Comparison of ENCODE assay signal across 10 cellular contexts in genomic region chr18:76579301-76579695, GRCh38.
DNase-seq lines count a peak whose midpoint lies in the region; ATAC-seq and TF ChIP-seq lines count a peak whose summit lies in the region.
"Had no signal": no experiment of that assay in that cellular context is flagged by ENCODE, and none has a peak within 500 bp of the region (broad histone marks: within the 10 kb centered on the region; RNA-seq: fewer than 3 reads in every experiment).

No MANE protein-coding gene starts in this region.

- 0 out of 2 replicates have a peak, but pooled peaks cover 4% of the 10 kb centered on the region for H3K36me3 Mint-ChIP-seq in WTC11
- H3K36me3 Mint-ChIP-seq: CD8-positive, alpha-beta T cell had no signal

- H3K4me1 Mint-ChIP-seq in WTC11 = peaks cover 6% of the 10 kb centered on the region

- H3K4me3 Mint-ChIP-seq in WTC11 = no peak overlapping the region
- H3K4me3 Mint-ChIP-seq: B cell; CD8-positive, alpha-beta T cell had no signal

- no peaks in the 10 kb centered on the region for H3K4me1 ChIP-seq in lower lobe of right lung
- H3K4me1 ChIP-seq: HAP-1 had no signal

- peaks cover 8% of the 10 kb centered on the region for H3K27me3 ChIP-seq in lower lobe of right lung (ENCODE audit: low read depth)
- H3K27me3 ChIP-seq: BLaER1 treated with 17β-estradiol and CSF1 and Interleukin-3, amounts not matched to agents 10 nM and 100 nM had no signal

- H3K27ac Mint-ChIP-seq in WTC11 = no peak overlapping the region
- H3K27ac Mint-ChIP-seq: B cell; CD8-positive, alpha-beta T cell had no signal

- DNase-seq in WTC11 (ENCODE audit: low spot score) (no peak), iPS-NIHi7 (ENCODE audit: extremely low spot score) (peak; percentile 8), sciatic nerve (ENCODE audit: low spot score) (no peak), lower lobe of right lung (no peak), NCI-H526 treated with DMSO at 0.1 percent for 48 hours (lab: John Stamatoyannopoulos, UW) (no peak)

- H3K9me3 Mint-ChIP-seq in WTC11 = peaks cover 17% of the 10 kb centered on the region
- H3K9me3 Mint-ChIP-seq: CD8-positive, alpha-beta T cell had no signal

- H3K9me3 ChIP-seq in lower lobe of right lung = no peaks in the 10 kb centered on the region
- H3K9me3 ChIP-seq: HAP-1 had no signal

- no peaks in the 10 kb centered on the region for H3K36me3 ChIP-seq in lower lobe of right lung
- H3K36me3 ChIP-seq: BLaER1 treated with 17β-estradiol and CSF1 and Interleukin-3, amounts not matched to agents 10 nM and 100 nM; HAP-1 had no signal

- TF ChIP-seq CTCF in WTC11 (IDR thresholded peaks at IDR 0.05) (no peak), lower lobe of right lung (IDR thresholded peaks at IDR 0.05) (no peak)

- peaks cover 6% of the 10 kb centered on the region for H3K27me3 Mint-ChIP-seq in WTC11 (ENCODE audit: low read depth)

- POLR2A ChIA-PET in WTC11 (lab: Charles Lee) = no interaction called here

- no peak overlapping the region for H3K4me3 ChIP-seq in lower lobe of right lung
- H3K4me3 ChIP-seq: BLaER1 treated with 17β-estradiol and CSF1 and Interleukin-3, amounts not matched to agents 10 nM and 100 nM; HAP-1 had no signal

- intact Hi-C loops in sciatic nerve (cut with DNase I) (no loop called here), lower lobe of right lung (cut with DNase I) (no loop called here)

- no peak overlapping the region for H3K27ac ChIP-seq in lower lobe of right lung
- H3K27ac ChIP-seq: BLaER1 treated with 17β-estradiol and CSF1 and Interleukin-3, amounts not matched to agents 10 nM and 100 nM had no signal

- peak; percentile 26 for ATAC-seq in WTC11
- ATAC-seq in sciatic nerve = peak; percentile 31
- no peak for ATAC-seq in GM21786 (IDR thresholded peaks at IDR 0.05; ENCODE audit: unreplicated experiment)
- ATAC-seq in lower lobe of right lung = no peak
- ATAC-seq: CD8-positive, alpha-beta T cell had no signal

- CTCF ChIA-PET in WTC11 (lab: Charles Lee) = no interaction called here

TF ChIP-seq in WTC11, 78 proteins besides CTCF, POLR2A, EP300 and RAD21:
- TF ChIP-seq ZNF263 (CRISPR knock-in tag; IDR thresholded peaks at IDR 0.05; ENCODE audit: low read depth) (no peak), ESRRA (CRISPR knock-in tag; IDR thresholded peaks at IDR 0.05; ENCODE audit: borderline replicate concordance) (no peak), ATF2 (CRISPR knock-in tag; IDR thresholded peaks at IDR 0.05; ENCODE audit: borderline replicate concordance, low read depth) (no peak)
TF ChIP-seq in WTC11: peak in this region for 0.

Comparison
In these comparisons a context has a peak if more than half of its experiments do, and no peak if none do; other contexts are left out.
1. ATAC-seq: peak in WTC11 (single experiment) and sciatic nerve (single experiment); none in GM21786 (single experiment) and lower lobe of right lung (0 of 2).